ENCODE assay signal across 22 cellular contexts in genomic region chr6:34518669-34519365, GRCh38. TPM values are rescaled to one million over a fixed set of nuclear protein-coding genes. Genes with fewer than 3 reads are reported as not detected.
DNase-seq lines count a peak whose midpoint lies in the region; ATAC-seq and TF ChIP-seq lines count a peak whose summit lies in the region.
"Had no signal": no experiment of that assay in that cellular context is flagged by ENCODE, and none has a peak within 500 bp of the region (broad histone marks: within the 10 kb centered on the region; RNA-seq: fewer than 3 reads in every experiment).

No MANE protein-coding gene starts in this region.

- H3K4me3 ChIP-seq in lower lobe of right lung (no peak overlapping the region), upper lobe of right lung (no peak overlapping the region)
- H3K4me3 ChIP-seq: GM12878, GM23248 had no signal

- H3K27me3 ChIP-seq in lower lobe of right lung (ENCODE audit: low read depth) (peaks cover 30% of the 10 kb centered on the region), upper lobe of right lung (peaks cover 26% of the 10 kb centered on the region)

- H3K27ac ChIP-seq in lower lobe of right lung (no peak overlapping the region), upper lobe of right lung (no peak overlapping the region)
- H3K27ac ChIP-seq: GM23248 had no signal

- no peak overlapping the region for H3K4me3 Mint-ChIP-seq in activated naive CD8-positive, alpha-beta T cell treated with anti-CD3 and anti-CD28 coated beads, Interleukin-2, amount 10 ng/mL, durations not matched to agents 7 days and 5 days
- H3K4me3 Mint-ChIP-seq in activated naive CD8-positive, alpha-beta T cell treated with anti-CD3 and anti-CD28 coated beads, Interleukin-2, amount 50 U/mL, for 24 hours = no peak overlapping the region
- no peak overlapping the region for H3K4me3 Mint-ChIP-seq in WTC11
- H3K4me3 Mint-ChIP-seq: CD4-positive, alpha-beta T cell had no signal

- no peak overlapping the region for H3K27ac Mint-ChIP-seq in activated naive CD8-positive, alpha-beta T cell treated with anti-CD3 and anti-CD28 coated beads, Interleukin-2, amount 10 ng/mL, durations not matched to agents 7 days and 5 days
- no peak overlapping the region for H3K27ac Mint-ChIP-seq in activated naive CD8-positive, alpha-beta T cell treated with anti-CD3 and anti-CD28 coated beads, Interleukin-2, amount 50 U/mL, for 24 hours
- peak overlapping the region; percentile 44; the same call in 1 of the 2 replicates for H3K27ac Mint-ChIP-seq in WTC11
- H3K27ac Mint-ChIP-seq: CD4-positive, alpha-beta T cell had no signal

- no peaks in the 10 kb centered on the region for H3K9me3 ChIP-seq in lower lobe of right lung
- H3K9me3 ChIP-seq in upper lobe of right lung = no peaks in the 10 kb centered on the region

- DNase-seq in activated naive CD8-positive, alpha-beta T cell treated with anti-CD3 and anti-CD28 coated beads, Interleukin-2, amount 10 ng/mL, durations not matched to agents 7 days and 5 days = peak; percentile 20
- no peak for DNase-seq in activated naive CD8-positive, alpha-beta T cell treated with anti-CD3 and anti-CD28 coated beads, Interleukin-2, amount 50 U/mL, for 24 hours
- DNase-seq in WTC11 (ENCODE audit: low spot score) (no peak), lower lobe of right lung (peak; percentile 22), upper lobe of right lung (peak; percentile 34), SHP77 treated with DMSO at 0.1 percent for 48 hours (lab: John Stamatoyannopoulos, UW) (no peak), KBM-7 (no peak)
- DNase-seq: Calu3; CD4-positive, alpha-beta T cell; DMS53; EL; GM23248; HCEC 1CT; MV-4-11; NCI-H187; NCI-H2107; NCI-H2227 treated with DMSO at 0.1 percent for 48 hours; NCI-H510A treated with DMSO at 0.1 percent for 48 hours; NCI-H774 had no signal

- intact Hi-C loops in lower lobe of right lung (cut with DNase I) (no loop called here), upper lobe of right lung (cut with DNase I) (no loop called here)

- H3K4me1 ChIP-seq in lower lobe of right lung (no peaks in the 10 kb centered on the region), upper lobe of right lung (no peaks in the 10 kb centered on the region)

- in situ Hi-C loops in KBM-7 (cut with MboI; ENCODE audit: low pct_unique_long_range_greater_than_20kb, low sequenced_read_pairs) = no loop called here

- POLR2A ChIA-PET in activated naive CD8-positive, alpha-beta T cell treated with anti-CD3 and anti-CD28 coated beads, Interleukin-2, amount 10 ng/mL, durations not matched to agents 7 days and 5 days (lab: Charles Lee) = interaction anchor here (0.6 kb wide), 1 partner anchor 13 kb away, joined by 3 read pairs; no protein-coding TSS in a partner anchor
- POLR2A ChIA-PET in WTC11 (lab: Charles Lee) = no interaction called here

- CTCF ChIA-PET in WTC11 (lab: Charles Lee) = no interaction called here

- no peaks in the 10 kb centered on the region for H3K9me3 Mint-ChIP-seq in activated naive CD8-positive, alpha-beta T cell treated with anti-CD3 and anti-CD28 coated beads, Interleukin-2, amount 10 ng/mL, durations not matched to agents 7 days and 5 days
- H3K9me3 Mint-ChIP-seq in activated naive CD8-positive, alpha-beta T cell treated with anti-CD3 and anti-CD28 coated beads, Interleukin-2, amount 50 U/mL, for 24 hours = no peaks in the 10 kb centered on the region
- H3K9me3 Mint-ChIP-seq in WTC11 = no peaks in the 10 kb centered on the region
- H3K9me3 Mint-ChIP-seq: CD4-positive, alpha-beta T cell had no signal

- H3K36me3 Mint-ChIP-seq in activated naive CD8-positive, alpha-beta T cell treated with anti-CD3 and anti-CD28 coated beads, Interleukin-2, amount 10 ng/mL, durations not matched to agents 7 days and 5 days = no peaks in the 10 kb centered on the region
- H3K36me3 Mint-ChIP-seq in activated naive CD8-positive, alpha-beta T cell treated with anti-CD3 and anti-CD28 coated beads, Interleukin-2, amount 50 U/mL, for 24 hours (ENCODE audit: low read depth) = no peaks in the 10 kb centered on the region
- H3K36me3 Mint-ChIP-seq in WTC11 = no peaks in the 10 kb centered on the region

- ATAC-seq in activated naive CD8-positive, alpha-beta T cell treated with anti-CD3 and anti-CD28 coated beads, Interleukin-2, amount 10 ng/mL, durations not matched to agents 7 days and 5 days (ENCODE audit: low read depth) = no peak
- no peak for ATAC-seq in activated naive CD8-positive, alpha-beta T cell treated with anti-CD3 and anti-CD28 coated beads, Interleukin-2, amount 50 U/mL, for 24 hours
- no peak for ATAC-seq in WTC11
- ATAC-seq in lower lobe of right lung = no peak
- ATAC-seq in upper lobe of right lung = no peak
- ATAC-seq in GM21447 (IDR thresholded peaks at IDR 0.05; ENCODE audit: unreplicated experiment) = no peak
- ATAC-seq: GM12878 had no signal

- peaks cover 1% of the 10 kb centered on the region for H3K4me1 Mint-ChIP-seq in activated naive CD8-positive, alpha-beta T cell treated with anti-CD3 and anti-CD28 coated beads, Interleukin-2, amount 10 ng/mL, durations not matched to agents 7 days and 5 days
- no peaks in the 10 kb centered on the region for H3K4me1 Mint-ChIP-seq in activated naive CD8-positive, alpha-beta T cell treated with anti-CD3 and anti-CD28 coated beads, Interleukin-2, amount 50 U/mL, for 24 hours
- H3K4me1 Mint-ChIP-seq in WTC11 = peaks cover 16% of the 10 kb centered on the region

- TF ChIP-seq CTCF in WTC11 (IDR thresholded peaks at IDR 0.05) (no peak), lower lobe of right lung (IDR thresholded peaks at IDR 0.05) (no peak), upper lobe of right lung (IDR thresholded peaks at IDR 0.05) (no peak)

- peaks cover 5% of the 10 kb centered on the region for H3K27me3 Mint-ChIP-seq in activated naive CD8-positive, alpha-beta T cell treated with anti-CD3 and anti-CD28 coated beads, Interleukin-2, amount 10 ng/mL, durations not matched to agents 7 days and 5 days
- H3K27me3 Mint-ChIP-seq in activated naive CD8-positive, alpha-beta T cell treated with anti-CD3 and anti-CD28 coated beads, Interleukin-2, amount 50 U/mL, for 24 hours = peaks cover 7% of the 10 kb centered on the region
- H3K27me3 Mint-ChIP-seq in WTC11 (ENCODE audit: low read depth) = peaks cover 3% of the 10 kb centered on the region

- H3K36me3 ChIP-seq in lower lobe of right lung = no peaks in the 10 kb centered on the region
- no peaks in the 10 kb centered on the region for H3K36me3 ChIP-seq in upper lobe of right lung

TF ChIP-seq in WTC11, 78 proteins besides CTCF, POLR2A, EP300 and RAD21 (continues in another document):
- TF ChIP-seq TEAD4 (CRISPR knock-in tag; IDR thresholded peaks at IDR 0.05) = no peak
- no peak for TF ChIP-seq ZNF671 (CRISPR knock-in tag; IDR thresholded peaks at IDR 0.05)
- no peak for TF ChIP-seq GTF2I (CRISPR knock-in tag; conservative IDR thresholded peaks at IDR 0.05)
- TF ChIP-seq ZNF281 (CRISPR knock-in tag; IDR thresholded peaks at IDR 0.05) = no peak
- no peak for TF ChIP-seq PRRX2 (CRISPR knock-in tag; IDR thresholded peaks at IDR 0.05)
- no peak for TF ChIP-seq ATF6 (CRISPR knock-in tag; IDR thresholded peaks at IDR 0.05)
- no peak for TF ChIP-seq ZNF263 (CRISPR knock-in tag; IDR thresholded peaks at IDR 0.05; ENCODE audit: low read depth)

RNA-seq across cellular contexts. Expression of gene SPDEF, which starts 37.3 kb away (rescaled TPM):
- total RNA-seq in activated naive CD8-positive, alpha-beta T cell treated with anti-CD3 and anti-CD28 coated beads, Interleukin-2, amount 10 ng/mL, durations not matched to agents 7 days and 5 days = not detected
- total RNA-seq in WTC11 (2021) (0.44 to 0.72 TPM (median 0.50 TPM) in 3 replicates), lower lobe of right lung (3.5 TPM), upper lobe of right lung (1.3 TPM)
- total RNA-seq: GM12878, GM23248, Right ventricle myocardium superior had no signal

RNA-seq across cellular contexts. Expression of gene PACSIN1, which starts 52.9 kb away (rescaled TPM):
- 1 to 10 TPM; 3.1 to 4.5 TPM for total RNA-seq in activated naive CD8-positive, alpha-beta T cell treated with anti-CD3 and anti-CD28 coated beads, Interleukin-2, amount 10 ng/mL, durations not matched to agents 7 days and 5 days
- total RNA-seq in WTC11 (2021) = 10.6 to 12.6 TPM (median 10.7 TPM) in 3 replicates
- total RNA-seq in lower lobe of right lung = not detected
- not detected for total RNA-seq in upper lobe of right lung
- total RNA-seq: GM23248 had no signal

Comparison
In these comparisons a context has a peak if more than half of its experiments do, and no peak if none do; other contexts are left out.
1. DNase-seq: peak in activated naive CD8-positive, alpha-beta T cell treated with anti-CD3 and anti-CD28 coated beads, Interleukin-2, amount 10 ng/mL, durations not matched to agents 7 days and 5 days (single experiment), lower lobe of right lung (single experiment) and upper lobe of right lung (single experiment); none in activated naive CD8-positive, alpha-beta T cell treated with anti-CD3 and anti-CD28 coated beads, Interleukin-2, amount 50 U/mL, for 24 hours (single experiment), WTC11 (single experiment), SHP77 treated with DMSO at 0.1 percent for 48 hours (single experiment) and KBM-7 (single experiment).